In genomic region chr6:44133003-44133931, GRCh38 we compare ENCODE assay signal across 1 cellular context.
TF ChIP-seq lines count a peak whose summit lies in the region.

No MANE protein-coding gene starts in this region.

TF ChIP-seq in HepG2, 621 proteins besides CTCF, POLR2A, EP300 and RAD21 (continued from another document):
- TF ChIP-seq SKIL (CRISPR knock-in tag; IDR thresholded peaks at IDR 0.05; ENCODE audit: borderline replicate concordance) (no peak), GABPA (IDR thresholded peaks at IDR 0.05; ENCODE audit: low read depth, low read length) (no peak), GABPA (CRISPR knock-in tag; IDR thresholded peaks at IDR 0.05; ENCODE audit: low read depth) (peak; percentile 50; the same call in 1 of the 2 replicates), ZFP62 (CRISPR knock-in tag; IDR thresholded peaks at IDR 0.05) (no peak), PAF1 (CRISPR knock-in tag; IDR thresholded peaks at IDR 0.05) (no peak), FOXA1 (IDR thresholded peaks at IDR 0.05) (no peak), FOXA1 (CRISPR knock-in tag; IDR thresholded peaks at IDR 0.05) (peak; percentile 55), GMEB1 (CRISPR knock-in tag; IDR thresholded peaks at IDR 0.05; ENCODE audit: borderline replicate concordance) (peak; percentile 56; the same call in 1 of the 2 replicates), NCOA2 (CRISPR knock-in tag; IDR thresholded peaks at IDR 0.05) (no peak), ZNF44 (CRISPR knock-in tag; IDR thresholded peaks at IDR 0.05) (peak; percentile 71; the same call in 1 of the 2 replicates), REXO4 (CRISPR knock-in tag; IDR thresholded peaks at IDR 0.05; ENCODE audit: borderline replicate concordance) (no peak), ARID4A (CRISPR knock-in tag; IDR thresholded peaks at IDR 0.05; ENCODE audit: borderline replicate concordance) (peak; percentile 18; the same call in 1 of the 2 replicates), ELF1 (CRISPR knock-in tag; IDR thresholded peaks at IDR 0.05) (peak; percentile 40; the same call in 1 of the 2 replicates), SALL2 (CRISPR knock-in tag; IDR thresholded peaks at IDR 0.05) (0 out of 2 replicates have a peak, but pooled peaks have one; percentile 32), THAP9 (CRISPR knock-in tag; IDR thresholded peaks at IDR 0.05; ENCODE audit: borderline replicate concordance) (no peak), THAP7 (CRISPR knock-in tag; IDR thresholded peaks at IDR 0.05) (no peak), ZNF660 (CRISPR knock-in tag; IDR thresholded peaks at IDR 0.05; ENCODE audit: borderline replicate concordance, low read depth) (no peak), CCAR2 (optimal IDR thresholded peaks at IDR 0.05; ENCODE audit: low read depth, low read length) (no peak), SUZ12 (IDR thresholded peaks at IDR 0.05; ENCODE audit: low read depth, low read length) (peak; percentile 71), ZNF3 (CRISPR knock-in tag; IDR thresholded peaks at IDR 0.05) (no peak), CREM (IDR thresholded peaks at IDR 0.05) (peak; percentile 38; the same call in 1 of the 2 replicates), CREM (CRISPR knock-in tag; IDR thresholded peaks at IDR 0.05) (no peak), SSRP1 (CRISPR knock-in tag; IDR thresholded peaks at IDR 0.05) (no peak), ZNF335 (CRISPR knock-in tag; IDR thresholded peaks at IDR 0.05) (peak; percentile 89), ZNF598 (CRISPR knock-in tag; IDR thresholded peaks at IDR 0.05; ENCODE audit: borderline replicate concordance) (0 out of 2 replicates have a peak, but pooled peaks have one; percentile 67), HOXA3 (CRISPR knock-in tag; IDR thresholded peaks at IDR 0.05) (peak; percentile 36; the same call in 1 of the 2 replicates)
